18 cellular contexts compared by ENCODE assay signal in the genomic region with DNA sequence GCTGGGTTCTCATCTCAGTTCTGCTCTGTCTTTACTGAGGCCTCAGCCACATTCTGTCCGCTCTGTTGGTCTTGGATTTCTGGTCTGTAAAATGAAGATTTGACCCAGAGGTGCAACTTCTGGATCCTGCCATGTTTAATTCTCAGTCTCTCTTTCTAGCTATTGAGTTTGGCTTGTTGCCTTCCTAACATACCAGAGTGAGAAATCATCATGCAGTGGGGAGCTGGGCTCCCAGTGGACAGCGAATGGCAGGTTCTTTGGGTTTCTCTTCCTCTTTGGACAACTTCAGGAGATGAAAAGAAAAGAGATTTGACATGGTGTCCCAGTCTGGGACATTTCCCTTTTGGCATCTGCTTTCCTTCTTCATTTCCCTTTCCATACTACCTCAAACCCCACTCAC.
DNase-seq lines count a peak whose midpoint lies in the region; ATAC-seq and TF ChIP-seq lines count a peak whose summit lies in the region.
"Had no signal": no experiment of that assay in that cellular context is flagged by ENCODE, and none has a peak within 500 bp of the region (broad histone marks: within the 10 kb centered on the region; RNA-seq: fewer than 3 reads in every experiment).

No MANE protein-coding gene starts in this region.

- no peak overlapping the region for H3K23ac ChIP-seq in IMR-90 (ENCODE audit: low read depth, low read length)

- no peak overlapping the region for H4K5ac ChIP-seq in IMR-90 (ENCODE audit: low read depth, low read length)

- peak; percentile 90 for ATAC-seq in IMR-90 (ENCODE audit: low read depth)
- no peak for ATAC-seq in GM21360 (IDR thresholded peaks at IDR 0.05; ENCODE audit: unreplicated experiment)
- ATAC-seq in HG03442 (IDR thresholded peaks at IDR 0.05; ENCODE audit: unreplicated experiment) = no peak
- ATAC-seq: lower lobe of right lung, natural killer cell had no signal

- no peaks in the 10 kb centered on the region for H3K27me3 ChIP-seq in AG04450 (ENCODE audit: control insufficient read depth, insufficient read depth, low read length)
- H3K27me3 ChIP-seq in IMR-90 (ENCODE audit: control insufficient read depth, insufficient read depth, low read length) = no peaks in the 10 kb centered on the region
- H3K27me3 ChIP-seq in spleen (replicated peaks in 1 of 7) = no peaks in the 10 kb centered on the region
- H3K27me3 ChIP-seq: suprapubic skin had no signal

- no peak overlapping the region for H3K56ac ChIP-seq in IMR-90 (ENCODE audit: extremely low read depth, insufficient read depth, low read length)

- dilution Hi-C loops in IMR-90 (cut with HindIII; ENCODE audit: low sequenced_read_pairs, unreplicated experiment) = no loop called here

- no peak for TF ChIP-seq RAD21 in IMR-90 (IDR thresholded peaks at IDR 0.05; ENCODE audit: low read length)

- no peaks in the 10 kb centered on the region for H3K79me1 ChIP-seq in IMR-90 (ENCODE audit: low read depth in 1 of 2, low read length in 2 of 2)

- H3K4me3 ChIP-seq in AG04450 (ENCODE audit: low read depth, low read length) (no peak overlapping the region), IMR-90 (ENCODE audit: insufficient read depth, low read depth, low read length) (no peak overlapping the region), spleen (no peak overlapping the region)
- H3K4me3 ChIP-seq: A549, lower lobe of right lung, suprapubic skin had no signal

- H3K18ac ChIP-seq in IMR-90 (ENCODE audit: low read depth, low read length) = no peak overlapping the region

- H2AK9ac ChIP-seq in IMR-90 (replicated peaks; ENCODE audit: low read depth, low read length, poor library complexity) = no peak overlapping the region

- no CpG with 5 or more reads among the region's 2 CpGs for WGBS in IMR-90 (ENCODE audit: extremely low coverage in 2 of 2, insufficient read length in 1 of 2), 2 experiments
- WGBS in spleen, 5 donors = 86 to 95% (median 90%) methylated on average over 2 of the region's 2 CpGs

- H3K27ac ChIP-seq in AG04450 (ENCODE audit: low read depth, low read length) (no peak overlapping the region), IMR-90 (ENCODE audit: insufficient read depth, low read length) (no peak overlapping the region), spleen (no peak overlapping the region)
- H3K27ac ChIP-seq: A549, lower lobe of right lung, suprapubic skin had no signal

- H3K4ac ChIP-seq in IMR-90 (ENCODE audit: low read depth, low read length) = peak overlapping the region; percentile 55; the same call in 1 of the 2 replicates

- H2AFZ ChIP-seq in IMR-90 (replicated peaks; ENCODE audit: low read length, poor library complexity) = peak overlapping the region; percentile 67

- no TSS peak for BruUV-seq in IMR-90 (replicated peaks; lab: Mats Ljungman, UMichigan)

- TF ChIP-seq POLR2A in IMR-90 (IDR thresholded peaks at IDR 0.05; ENCODE audit: low read depth, low read length) (no peak), spleen (IDR thresholded peaks at IDR 0.05) (no peak)

- CTCF ChIA-PET in AG04450 (lab: Charles Lee) (interaction anchor here (0.6 kb wide), 1 partner anchor 22 kb away, joined by 3 read pairs; no protein-coding TSS in a partner anchor), IMR-90 (lab: Yijun Ruan, JAX) (interaction anchor here (0.5 kb wide), 1 partner anchor 1801 kb away, joined by 4 read pairs; no protein-coding TSS in a partner anchor)

- 0 out of 2 replicates have a peak, but pooled peaks cover 2% of the 10 kb centered on the region for H3K9me1 ChIP-seq in IMR-90 (ENCODE audit: insufficient read depth, low read length)

- H4K20me1 ChIP-seq in IMR-90 (ENCODE audit: insufficient read depth, low read length) = no peaks in the 10 kb centered on the region

- TF ChIP-seq CTCF in AG04450 (IDR thresholded peaks at IDR 0.05; ENCODE audit: low read depth, low read length) (no peak), IMR-90 (conservative IDR thresholded peaks at IDR 0.05; ENCODE audit: low read depth, low read length) (no peak), spleen (IDR thresholded peaks at IDR 0.05 in 8 of 11, conservative IDR thresholded peaks at IDR 0.05 in 3 of 11) (no peak)

- H3K9ac ChIP-seq in IMR-90 (ENCODE audit: low read depth, low read length) = no peak overlapping the region

- H3K9me3 ChIP-seq in AG04450 (ENCODE audit: control insufficient read depth, insufficient read depth, low read length) (no peaks in the 10 kb centered on the region), IMR-90 (ENCODE audit: control insufficient read depth, insufficient read depth, low read length) (no peaks in the 10 kb centered on the region), spleen (no peaks in the 10 kb centered on the region)
- H3K9me3 ChIP-seq: A549, lower lobe of right lung, suprapubic skin had no signal

- H3K36me3 ChIP-seq in IMR-90 (ENCODE audit: control insufficient read depth, insufficient read depth, low read length) (no peaks in the 10 kb centered on the region), spleen (no peaks in the 10 kb centered on the region)
- H3K36me3 ChIP-seq: lower lobe of right lung, suprapubic skin had no signal

- 0 out of 4 replicates have a peak overlapping the region, but pooled peaks of 1 of the 2 experiments have one; percentile 55 for H4K8ac ChIP-seq in IMR-90 (ENCODE audit: low read depth in 2 of 2, low read length in 2 of 2)

- 0 out of 2 replicates have a peak overlapping the region, but pooled peaks have one; percentile 35 for H4K91ac ChIP-seq in IMR-90 (ENCODE audit: insufficient read depth, low read depth, low read length)

- H2BK20ac ChIP-seq in IMR-90 (ENCODE audit: low read depth, low read length) = peak overlapping the region; percentile 47; the same call in 1 of the 2 replicates

- in situ Hi-C loops in IMR-90 (cut with MboI; ENCODE audit: low sequenced_read_pairs) (no loop called here), T47D (cut with HindIII; ENCODE audit: low pct_unique_long_range_greater_than_20kb, low sequenced_read_pairs) (no loop called here)

- DNase-seq in AG04450 (ENCODE audit: low read depth, low spot score) = peak; percentile 29
- DNase-seq in IMR-90 = peak; percentile 72
- DNase-seq in T47D (ENCODE audit: low read depth in 1 of 2, low spot score in 1 of 2) = peak; percentile 23 to 30
- DNase-seq in iris pigment epithelial cell (ENCODE audit: low read depth) = peak; percentile 71
- DNase-seq in DMS53 (lab: John Stamatoyannopoulos, UW) = no peak
- DNase-seq in spleen = no peak
- DNase-seq: activated CD4-positive, CD25-positive, alpha-beta regulatory T cell treated with anti-CD3 and anti-CD28 coated beads, Interleukin-2, amount 50 U/mL, for 72 hours; activated CD8-positive, alpha-beta memory T cell treated with anti-CD3 and anti-CD28 coated beads, Interleukin-2, amount 50 U/mL, for 48 hours; activated naive CD4-positive, alpha-beta T cell treated with anti-CD3 and anti-CD28 coated beads, Interleukin-2, amount 50 U/mL, for 16 hours; lower lobe of right lung; MM.1S; natural killer cell; NCI-H2107; T-helper 2 cell had no signal

- no peak overlapping the region for H2BK120ac ChIP-seq in IMR-90 (ENCODE audit: low read depth, low read length)

- H2AK5ac ChIP-seq in IMR-90 (ENCODE audit: low read depth, low read length) = no peak overlapping the region

- no peak overlapping the region for H2BK5ac ChIP-seq in IMR-90 (ENCODE audit: low read depth, low read length, poor library complexity, severe bottlenecking)

- intact Hi-C loops in IMR-90 (cut with micrococcal nuclease) = no loop called here
- intact Hi-C loops in spleen (cut with DNase I; ENCODE audit: low total_unique reads) = no loop called here

- POLR2A ChIA-PET in AG04450 (lab: Yijun Ruan, JAX) (no interaction called here), IMR-90 (lab: Charles Lee; ENCODE audit: unreplicated experiment) (no interaction called here)

- 0 out of 2 replicates have a peak overlapping the region, but pooled peaks have one; percentile 56 for H3K4me2 ChIP-seq in IMR-90 (ENCODE audit: low read depth, low read length)
- H3K4me2 ChIP-seq: A549 had no signal

- H3K4me1 ChIP-seq in IMR-90 (ENCODE audit: control insufficient read depth, insufficient read depth, low read length) (peaks cover 2% of the 10 kb centered on the region), spleen (no peaks in the 10 kb centered on the region)
- H3K4me1 ChIP-seq: lower lobe of right lung, suprapubic skin had no signal

- 0 out of 2 replicates have a peak overlapping the region, but pooled peaks have one; percentile 34 for H3K14ac ChIP-seq in IMR-90 (replicated peaks; ENCODE audit: low read depth, low read length)

- peak overlapping the region; percentile 29; the same call in 1 of the 3 replicates for H2BK15ac ChIP-seq in IMR-90 (ENCODE audit: low read depth, low read length)

TF ChIP-seq in IMR-90, 13 proteins besides CTCF, POLR2A, EP300 and RAD21:
- TF ChIP-seq CEBPB (IDR thresholded peaks at IDR 0.05; ENCODE audit: low read depth, low read length) (no peak), FOS (IDR thresholded peaks at IDR 0.05; ENCODE audit: low read depth, low read length) (0 out of 2 replicates have a peak, but pooled peaks have one; percentile 25), MXI1 (IDR thresholded peaks at IDR 0.05; ENCODE audit: borderline replicate concordance, low read depth, low read length) (no peak)

Comparison
In these comparisons a context has a peak if more than half of its experiments do, and no peak if none do; other contexts are left out.
1. DNase-seq: peak in AG04450 (single experiment), IMR-90 (single experiment), T47D (2 of 2) and iris pigment epithelial cell (single experiment); none in DMS53 (single experiment) and spleen (single experiment).